Comparison of ENCODE assay signal across 21 cellular contexts in the genomic region with DNA sequence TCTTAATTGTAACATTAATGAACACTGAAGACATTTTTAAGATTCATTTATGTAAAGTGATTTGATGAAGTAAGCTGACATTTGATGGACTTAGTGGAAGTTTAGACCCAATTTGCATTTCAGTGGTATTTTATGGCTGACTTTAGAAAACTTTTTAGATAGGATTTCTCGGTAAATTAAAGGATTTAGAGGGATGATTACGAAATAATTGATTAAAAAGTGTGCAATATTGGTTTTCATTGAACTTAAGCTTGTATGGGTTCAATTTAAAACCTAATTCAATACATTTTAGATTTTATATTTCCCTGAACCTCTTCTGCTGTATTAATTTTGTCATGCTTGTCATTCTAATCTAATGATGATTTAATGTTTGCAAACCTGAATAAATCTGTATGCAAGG.
DNase-seq lines count a peak whose midpoint lies in the region; ATAC-seq, FAIRE-seq and TF ChIP-seq lines count a peak whose summit lies in the region.
"Had no signal": no experiment of that assay in that cellular context is flagged by ENCODE, and none has a peak within 500 bp of the region (broad histone marks: within the 10 kb centered on the region; RNA-seq: fewer than 3 reads in every experiment).

No MANE protein-coding gene starts in this region.

- TF ChIP-seq EP300 in HepG2 (IDR thresholded peaks at IDR 0.05; ENCODE audit: low read depth in 2 of 2, low read length in 2 of 2) (no peak), HepG2 (CRISPR knock-in tag; IDR thresholded peaks at IDR 0.05; ENCODE audit: borderline replicate concordance) (no peak)

- H3K4me3 ChIP-seq in HepG2 (replicated peaks in 1 of 3; ENCODE audit: insufficient read depth in 1 of 3, low read depth in 2 of 3, low read length in 3 of 3) = no peak overlapping the region
- H3K4me3 ChIP-seq in right lobe of liver = no peak overlapping the region
- H3K4me3 ChIP-seq in SK-N-MC = no peak overlapping the region
- H3K4me3 ChIP-seq: GM23338, HAP-1 had no signal

- H3K27ac Mint-ChIP-seq in WTC11 = no peak overlapping the region
- H3K27ac Mint-ChIP-seq: CD4-positive, CD25-positive, alpha-beta regulatory T cell; GM23338 had no signal

- H3K4me1 ChIP-seq in HepG2 (ENCODE audit: insufficient read depth, low read length) (peaks cover 6% of the 10 kb centered on the region; the same call in 1 of the 2 replicates), right lobe of liver (no peaks in the 10 kb centered on the region)
- H3K4me1 ChIP-seq: HAP-1 had no signal

- H3K4me3 Mint-ChIP-seq in WTC11 = no peak overlapping the region
- H3K4me3 Mint-ChIP-seq: CD4-positive, CD25-positive, alpha-beta regulatory T cell; GM23338 had no signal

- POLR2A ChIA-PET in HepG2 (lab: Yijun Ruan, JAX) (no interaction called here), WTC11 (lab: Charles Lee) (no interaction called here)

- TF ChIP-seq RAD21 in HepG2 (CRISPR knock-in tag; IDR thresholded peaks at IDR 0.05) = no peak

- H3K9me3 Mint-ChIP-seq in WTC11 = no peaks in the 10 kb centered on the region
- H3K9me3 Mint-ChIP-seq: CD4-positive, CD25-positive, alpha-beta regulatory T cell; GM23338 had no signal

- H4K20me1 ChIP-seq in HepG2 (ENCODE audit: insufficient read depth, low read length) = no peaks in the 10 kb centered on the region

- DNase-seq in HepG2 (ENCODE audit: low spot score) = no peak
- DNase-seq in right lobe of liver = no peak
- no peak for DNase-seq in SK-N-MC (ENCODE audit: low read depth, low spot score)
- DNase-seq in epithelial cell of prostate (ENCODE audit: low read depth, low spot score) = no peak
- no peak for DNase-seq in cerebellum (ENCODE audit: low spot score)
- no peak for DNase-seq in SHP77 treated with DMSO at 0.1 percent for 48 hours (lab: John Stamatoyannopoulos, UW)
- DNase-seq in WTC11 (ENCODE audit: low spot score) = no peak
- no peak for DNase-seq in DMS79 (lab: John Stamatoyannopoulos, UW)
- DNase-seq: CD4-positive, CD25-positive, alpha-beta regulatory T cell; DMS79 treated with DMSO at 0.1 percent for 48 hours; MV-4-11; NCI-H1105 treated with DMSO at 0.1 percent for 48 hours; NCI-H2029 treated with DMSO at 0.1 percent for 48 hours; NCI-H524; NCI-H774; NK-92 treated with Interleukin-12 subunit alpha and Interleukin-12 subunit beta, amount 100 ng/mL, for 24 hours had no signal

- H3K27me3 ChIP-seq in HepG2 (ENCODE audit: control insufficient read depth in 1 of 2, insufficient read depth in 2 of 2, low read length in 2 of 2) = no peaks in the 10 kb centered on the region
- no peaks in the 10 kb centered on the region for H3K27me3 ChIP-seq in right lobe of liver

- H2AFZ ChIP-seq in HepG2 (ENCODE audit: low read length) = no peak overlapping the region
- H2AFZ ChIP-seq: GM23338 had no signal

- H3K4me1 Mint-ChIP-seq in WTC11 = peaks cover 15% of the 10 kb centered on the region
- H3K4me1 Mint-ChIP-seq: CD4-positive, CD25-positive, alpha-beta regulatory T cell had no signal

- in situ Hi-C loops in HepG2 (cut with HindIII; ENCODE audit: extremely low pct_ligation_motif_present, low pct_unique_long_range_greater_than_20kb) = no loop called here

- TF ChIP-seq CTCF in HepG2 (CRISPR knock-in tag; IDR thresholded peaks at IDR 0.05) (no peak), right lobe of liver (IDR thresholded peaks at IDR 0.05) (no peak), WTC11 (IDR thresholded peaks at IDR 0.05) (no peak)

- no peaks in the 10 kb centered on the region for H3K36me3 Mint-ChIP-seq in WTC11
- H3K36me3 Mint-ChIP-seq: CD4-positive, CD25-positive, alpha-beta regulatory T cell had no signal

- H3K9me3 ChIP-seq in HepG2 (ENCODE audit: low read length) (no peaks in the 10 kb centered on the region), right lobe of liver (no peaks in the 10 kb centered on the region), SK-N-MC (ENCODE audit: low read depth, low read length) (no peaks in the 10 kb centered on the region)
- H3K9me3 ChIP-seq: HAP-1 had no signal

- H3K9ac ChIP-seq in HepG2 (ENCODE audit: insufficient read depth, low read depth, low read length) = no peak overlapping the region
- H3K9ac ChIP-seq in SK-N-MC (ENCODE audit: insufficient read length) = no peak overlapping the region
- H3K9ac ChIP-seq: KMS-11 had no signal

- no peak overlapping the region for H3K27ac ChIP-seq in HepG2 (ENCODE audit: extremely low read length, insufficient read depth, low read length)
- H3K27ac ChIP-seq in right lobe of liver = no peak overlapping the region
- peak overlapping the region; percentile 39; the same call in 1 of the 2 replicates for H3K27ac ChIP-seq in SK-N-MC
- H3K27ac ChIP-seq in epithelial cell of prostate = peak overlapping the region; percentile 24
- H3K27ac ChIP-seq: KMS-11 had no signal

- intact Hi-C loops in HepG2 (cut with micrococcal nuclease; ENCODE audit: unreplicated experiment) (no loop called here), right lobe of liver (cut with DNase I) (no loop called here)

- H3K79me2 ChIP-seq in HepG2 (ENCODE audit: insufficient read depth, low read length) = no peaks in the 10 kb centered on the region

- H3K27me3 Mint-ChIP-seq in WTC11 (ENCODE audit: low read depth) = no peaks in the 10 kb centered on the region

- no peak for FAIRE-seq in HepG2 (lab: Jason Lieb, UNC)
- FAIRE-seq: RCC 7860 had no signal

- WGBS in HepG2 (ENCODE audit: low lambda C conversion rate) = 69% methylated on average over 2 of the region's 2 CpGs
- 58% methylated on average over 2 of the region's 2 CpGs for whole genome bisulfite sequencing in right lobe of liver (ENCODE audit: insufficient coverage, low coverage, low lambda C conversion rate, missing lambda C conversion rate)

- CTCF ChIA-PET in HepG2 (lab: Yijun Ruan, JAX; ENCODE audit: low intra/inter-chr PET ratio, low total read pairs) = no interaction called here
- CTCF ChIA-PET in WTC11 (lab: Charles Lee) = no interaction called here

- H3K4me2 ChIP-seq in HepG2 (ENCODE audit: low read depth, low read length) = no peak overlapping the region
- H3K4me2 ChIP-seq: GM23338, KMS-11 had no signal

- ATAC-seq in HepG2 (no peak), right lobe of liver (no peak), WTC11 (no peak)
- ATAC-seq: GM23338, Right ventricle myocardium inferior had no signal

- BruUV-seq in HepG2 (replicated peaks; lab: Mats Ljungman, UMichigan) = no TSS peak

- H3K36me3 ChIP-seq in HepG2 (replicated peaks in 1 of 2; ENCODE audit: control insufficient read depth in 1 of 2, insufficient read depth in 2 of 2, low read length in 2 of 2) = no peaks in the 10 kb centered on the region
- no peaks in the 10 kb centered on the region for H3K36me3 ChIP-seq in right lobe of liver
- H3K36me3 ChIP-seq in SK-N-MC (ENCODE audit: insufficient read depth, low read length) = peaks cover 13% of the 10 kb centered on the region
- H3K36me3 ChIP-seq: HAP-1 had no signal

- TF ChIP-seq POLR2A in HepG2 (IDR thresholded peaks at IDR 0.05; ENCODE audit: insufficient read depth in 1 of 2, low read depth in 2 of 2, low read length in 2 of 2) (no peak), right lobe of liver (IDR thresholded peaks at IDR 0.05) (no peak)

TF ChIP-seq in HepG2, 621 proteins besides CTCF, POLR2A, EP300 and RAD21:
- TF ChIP-seq GATAD2A (CRISPR knock-in tag; IDR thresholded peaks at IDR 0.05) (no peak), ZNF430 (CRISPR knock-in tag; IDR thresholded peaks at IDR 0.05) (no peak), AGO1 (IDR thresholded peaks at IDR 0.05; ENCODE audit: low read depth, low read length, poor library complexity, severe bottlenecking) (no peak), NFIC (IDR thresholded peaks at IDR 0.05; ENCODE audit: low read length) (no peak), CEBPB (IDR thresholded peaks at IDR 0.05; ENCODE audit: borderline replicate concordance, low read depth, low read length) (peak; percentile 52; the same call in 1 of the 2 replicates), TSC22D2 (CRISPR knock-in tag; IDR thresholded peaks at IDR 0.05; ENCODE audit: borderline replicate concordance) (no peak), ZNF891 (CRISPR knock-in tag; IDR thresholded peaks at IDR 0.05) (no peak)

TF ChIP-seq in WTC11, 78 proteins besides CTCF, POLR2A, EP300 and RAD21 (continues in another document):
- TF ChIP-seq GABPB1 (CRISPR knock-in tag; IDR thresholded peaks at IDR 0.05) (no peak), GRHL2 (CRISPR knock-in tag; IDR thresholded peaks at IDR 0.05; ENCODE audit: insufficient replicate concordance, severe bottlenecking) (no peak)
- TF ChIP-seq, protein P1, sequence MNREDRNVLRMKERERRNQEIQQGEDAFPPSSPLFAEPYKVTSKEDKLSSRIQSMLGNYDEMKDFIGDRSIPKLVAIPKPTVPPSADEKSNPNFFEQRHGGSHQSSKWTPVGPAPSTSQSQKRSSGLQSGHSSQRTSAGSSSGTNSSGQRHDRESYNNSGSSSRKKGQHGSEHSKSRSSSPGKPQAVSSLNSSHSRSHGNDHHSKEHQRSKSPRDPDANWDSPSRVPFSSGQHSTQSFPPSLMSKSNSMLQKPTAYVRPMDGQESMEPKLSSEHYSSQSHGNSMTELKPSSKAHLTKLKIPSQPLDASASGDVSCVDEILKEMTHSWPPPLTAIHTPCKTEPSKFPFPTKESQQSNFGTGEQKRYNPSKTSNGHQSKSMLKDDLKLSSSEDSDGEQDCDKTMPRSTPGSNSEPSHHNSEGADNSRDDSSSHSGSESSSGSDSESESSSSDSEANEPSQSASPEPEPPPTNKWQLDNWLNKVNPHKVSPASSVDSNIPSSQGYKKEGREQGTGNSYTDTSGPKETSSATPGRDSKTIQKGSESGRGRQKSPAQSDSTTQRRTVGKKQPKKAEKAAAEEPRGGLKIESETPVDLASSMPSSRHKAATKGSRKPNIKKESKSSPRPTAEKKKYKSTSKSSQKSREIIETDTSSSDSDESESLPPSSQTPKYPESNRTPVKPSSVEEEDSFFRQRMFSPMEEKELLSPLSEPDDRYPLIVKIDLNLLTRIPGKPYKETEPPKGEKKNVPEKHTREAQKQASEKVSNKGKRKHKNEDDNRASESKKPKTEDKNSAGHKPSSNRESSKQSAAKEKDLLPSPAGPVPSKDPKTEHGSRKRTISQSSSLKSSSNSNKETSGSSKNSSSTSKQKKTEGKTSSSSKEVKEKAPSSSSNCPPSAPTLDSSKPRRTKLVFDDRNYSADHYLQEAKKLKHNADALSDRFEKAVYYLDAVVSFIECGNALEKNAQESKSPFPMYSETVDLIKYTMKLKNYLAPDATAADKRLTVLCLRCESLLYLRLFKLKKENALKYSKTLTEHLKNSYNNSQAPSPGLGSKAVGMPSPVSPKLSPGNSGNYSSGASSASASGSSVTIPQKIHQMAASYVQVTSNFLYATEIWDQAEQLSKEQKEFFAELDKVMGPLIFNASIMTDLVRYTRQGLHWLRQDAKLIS (CRISPR knock-in tag; IDR thresholded peaks at IDR 0.05; ENCODE audit: borderline replicate concordance) = no peak

Comparison
In these comparisons a context has a peak if more than half of its experiments do, and no peak if none do; other contexts are left out.
1. H3K27ac ChIP-seq: peak in SK-N-MC (single experiment) and epithelial cell of prostate (single experiment); none in HepG2 (single experiment) and right lobe of liver (0 of 3).